In genomic region chr14:88562831-88563686, GRCh38 we compare ENCODE assay signal across 8 cellular contexts. TPM values are rescaled to one million over a fixed set of nuclear protein-coding genes. Genes with fewer than 3 reads are reported as not detected.
DNase-seq lines count a peak whose midpoint lies in the region; ATAC-seq and TF ChIP-seq lines count a peak whose summit lies in the region.

Gene ZC3H14 (plus strand): TSS chr14:88563037. CDS start chr14:88563134, 97 bp downstream.

- H3K36me3 ChIP-seq in adipocyte (ENCODE audit: control insufficient read depth, insufficient read depth, low read length, severe bottlenecking) = peaks cover 10% of the 10 kb centered on the region
- H3K36me3 ChIP-seq in upper lobe of left lung = peaks cover 0 to 6% (median 3%) of the 10 kb centered on the region in 4 donors

- TF ChIP-seq POLR2A in upper lobe of left lung (IDR thresholded peaks at IDR 0.05) = peak in 3 of 4 donors; percentile 43 to 91 (median 72)

- peak; percentile 95 for ATAC-seq in HG02759 (IDR thresholded peaks at IDR 0.05; ENCODE audit: unreplicated experiment)
- peak; percentile 97 to 99 for ATAC-seq in upper lobe of left lung (ENCODE audit: low FRiP score in 2 of 2)

- DNase-seq in NCI-H1417 (lab: John Stamatoyannopoulos, UW) (peak; percentile 94 to 95 (median 95)), T follicular helper cell (ENCODE audit: low read depth) (peak; percentile 77), adipocyte (ENCODE audit: low read depth) (peak; percentile 95), cardiac septum (ENCODE audit: low spot score) (peak; percentile 91), posterior cingulate gyrus (peak; percentile 76 to 98 (median 84)), upper lobe of left lung (peak; percentile 78 to 98)

- intact Hi-C loops in cardiac septum (cut with DNase I) (loop anchor here (5.0 kb wide), 1 partner anchor 176 kb away; the partner anchor contains the start of gene SPATA7), posterior cingulate gyrus (cut with DNase I) (no loop called here)

- H3K4me3 ChIP-seq in GM12875 (ENCODE audit: low read depth, low read length) (peak within 1 kb of the TSS; percentile 100), adipocyte (ENCODE audit: low read length) (peak within 1 kb of the TSS; percentile 96), upper lobe of left lung (peak within 1 kb of the TSS; percentile 73 to 100 (median 93))

- TF ChIP-seq EP300 in upper lobe of left lung (IDR thresholded peaks at IDR 0.05) = no peak

- H3K4me1 ChIP-seq in adipocyte (ENCODE audit: control insufficient read depth, insufficient read depth, low read length) (peaks cover 17% of the 10 kb centered on the region), upper lobe of left lung (peaks cover 16 to 30% (median 16%) of the 10 kb centered on the region in 4 donors)

- H3K9ac ChIP-seq in adipocyte (ENCODE audit: low read length) = peak within 1 kb of the TSS; percentile 98

- H3K27me3 ChIP-seq in adipocyte (replicated peaks; ENCODE audit: control insufficient read depth, insufficient read depth, low read length) = no peaks in the 10 kb centered on the region
- no peaks in the 10 kb centered on the region for H3K27me3 ChIP-seq in upper lobe of left lung

- H3K9me3 ChIP-seq in adipocyte (ENCODE audit: control insufficient read depth, low read length) = no peaks in the 10 kb centered on the region
- no peaks in the 10 kb centered on the region for H3K9me3 ChIP-seq in upper lobe of left lung

- 0% methylated on average over 36 to 57 of the region's 99 CpGs for WGBS in upper lobe of left lung, 2 donors

- TF ChIP-seq CTCF in GM12875 (IDR thresholded peaks at IDR 0.05; ENCODE audit: borderline replicate concordance, insufficient read depth, low read depth, low read length) = 0 out of 2 replicates have a peak, but pooled peaks have one; percentile 9
- TF ChIP-seq CTCF in upper lobe of left lung (IDR thresholded peaks at IDR 0.05) = no peak

- peak within 1 kb of the TSS; percentile 90 to 97 (median 94) for H3K27ac ChIP-seq in upper lobe of left lung

RNA-seq across cellular contexts. Expression of gene ZC3H14, which starts in this region (rescaled TPM):
- total RNA-seq in cardiac septum (39.7 TPM), upper lobe of left lung (100 to 1,000 TPM in 1 of 6 donors, 10 to 100 TPM in 5; 48.4 to 101 (median 65.3) TPM)

Comparison
In these comparisons a context has a peak if more than half of its experiments do, and no peak if none do; other contexts are left out.
1. Peak in every context shown above with its lines: DNase-seq, ATAC-seq, H3K4me3 ChIP-seq and H3K27ac ChIP-seq.